1 cellular context compared by ENCODE assay signal in genomic region chr5:109694451-109694891, GRCh38.
TF ChIP-seq lines count a peak whose summit lies in the region.

No MANE protein-coding gene starts in this region.

TF ChIP-seq in IMR-90, 13 proteins besides CTCF, POLR2A, EP300 and RAD21:
- TF ChIP-seq USF2 (IDR thresholded peaks at IDR 0.05; ENCODE audit: low read depth, low read length) (no peak), MAZ (IDR thresholded peaks at IDR 0.05; ENCODE audit: borderline replicate concordance, low read depth, low read length) (no peak), RFX5 (IDR thresholded peaks at IDR 0.05; ENCODE audit: low read depth, low read length) (no peak)
TF ChIP-seq in IMR-90: peak in this region for 0.
